In the genomic region with DNA sequence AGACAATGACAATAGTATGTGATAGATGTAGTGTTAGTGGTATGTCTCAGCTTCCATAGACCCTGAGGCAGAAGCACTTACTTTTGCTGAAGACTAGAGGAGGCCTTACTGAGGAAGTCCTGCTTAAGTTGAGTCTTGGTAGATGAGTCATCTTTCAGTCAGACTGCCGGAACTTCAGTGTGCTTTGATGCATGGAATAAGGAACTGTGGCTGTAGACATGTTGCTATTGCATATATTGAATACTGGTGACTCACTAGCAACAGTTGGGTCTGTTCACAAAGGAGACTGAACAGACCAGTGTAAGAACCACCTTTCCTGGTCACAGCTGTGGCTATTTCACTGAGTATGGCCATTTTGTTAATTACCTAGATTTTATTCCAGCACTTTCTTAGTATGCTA, we compare ENCODE assay signal across 8 cellular contexts.
DNase-seq lines count a peak whose midpoint lies in the region; ATAC-seq lines count a peak whose summit lies in the region.

No MANE protein-coding gene starts in this region.

- peak; percentile 96 for ATAC-seq in GM21576 (IDR thresholded peaks at IDR 0.05; ENCODE audit: unreplicated experiment)

- DNase-seq in GF-D8 (lab: John Stamatoyannopoulos, UW), result peak; percentile 99
- peak; percentile 42 for DNase-seq in HT-29 (ENCODE audit: low spot score)
- peak; percentile 0 for DNase-seq in amniotic epithelial cell (ENCODE audit: low read depth)
- no peak for DNase-seq in NCI-H187 treated with DMSO at 0.1 percent for 48 hours (lab: John Stamatoyannopoulos, UW)
- DNase-seq in NCI-H510A treated with DMSO at 0.1 percent for 48 hours (lab: John Stamatoyannopoulos, UW), result no peak
- no peak for DNase-seq in NCI-H1105 (lab: John Stamatoyannopoulos, UW)
- no peak for DNase-seq in AG20443 (ENCODE audit: low spot score)

Comparison
In these comparisons a context has a peak if more than half of its experiments do, and no peak if none do; other contexts are left out.
1. DNase-seq: peak in GF-D8 (single experiment), HT-29 (single experiment) and amniotic epithelial cell (single experiment); none in NCI-H187 treated with DMSO at 0.1 percent for 48 hours (single experiment), NCI-H510A treated with DMSO at 0.1 percent for 48 hours (single experiment), NCI-H1105 (single experiment) and AG20443 (single experiment).